ENCODE assay signal across 23 cellular contexts in genomic region chr3:169534439-169534838, GRCh38.
"Had no signal": no experiment of that assay in that cellular context is flagged by ENCODE, and none has a peak within 500 bp of the region (broad histone marks: within the 10 kb centered on the region; RNA-seq: fewer than 3 reads in every experiment).

No MANE protein-coding gene starts in this region.

- H3K36me3 Mint-ChIP-seq: immature natural killer cell; memory B cell; natural killer cell; stimulated activated effector memory CD8-positive, alpha-beta T cell treated with anti-CD3 and anti-CD28 coated beads, Interleukin-12 subunit alpha, Interleukin-12 subunit beta, amount 100 ng/mL, for 72 hours had no signal

- H3K27ac Mint-ChIP-seq: endodermal cell; immature natural killer cell; memory B cell; natural killer cell; stimulated activated effector memory CD8-positive, alpha-beta T cell treated with anti-CD3 and anti-CD28 coated beads, Interleukin-12 subunit alpha, Interleukin-12 subunit beta, amount 100 ng/mL, for 72 hours had no signal

- H3K4me3 ChIP-seq: dorsolateral prefrontal cortex, lung, ovary, sigmoid colon, stomach, thyroid gland, vagina had no signal

- H3K4me1 ChIP-seq: sigmoid colon, vagina had no signal

- H3K36me3 ChIP-seq: ovary, sigmoid colon, stomach, thyroid gland, vagina had no signal

- H3K27ac ChIP-seq: dorsolateral prefrontal cortex, ovary, sigmoid colon, stomach, thyroid gland, vagina had no signal

- H3K4me3 Mint-ChIP-seq: endodermal cell; immature natural killer cell; memory B cell; natural killer cell; stimulated activated effector memory CD8-positive, alpha-beta T cell treated with anti-CD3 and anti-CD28 coated beads, Interleukin-12 subunit alpha, Interleukin-12 subunit beta, amount 100 ng/mL, for 72 hours had no signal

- H3K9me3 Mint-ChIP-seq: endodermal cell; memory B cell; natural killer cell; stimulated activated effector memory CD8-positive, alpha-beta T cell treated with anti-CD3 and anti-CD28 coated beads, Interleukin-12 subunit alpha, Interleukin-12 subunit beta, amount 100 ng/mL, for 72 hours had no signal

- H3K4me1 Mint-ChIP-seq: immature natural killer cell; memory B cell; natural killer cell; stimulated activated effector memory CD8-positive, alpha-beta T cell treated with anti-CD3 and anti-CD28 coated beads, Interleukin-12 subunit alpha, Interleukin-12 subunit beta, amount 100 ng/mL, for 72 hours had no signal

- DNase-seq: dorsolateral prefrontal cortex; effector CD4-positive, alpha-beta T cell; endodermal cell; erythroblast; hypothalamus; immature natural killer cell; islet precursor cell; kidney glomerular epithelial cell; natural killer cell; occipital lobe; ovary; right cardiac atrium; sigmoid colon; stimulated activated CD4-positive, alpha-beta T cell treated with anti-CD3 and anti-CD28 coated beads, Interleukin-2, amount 100 ng/mL, for 24 hours; stimulated activated CD4-positive, alpha-beta T cell treated with anti-CD3 and anti-CD28 coated beads, Interleukin-4, amount 100 ng/mL, for 24 hours; stimulated activated naive CD4-positive, alpha-beta T cell treated with Interleukin-2 at 50 U/mL for 16 hours; stomach; thyroid gland; trophoblast cell had no signal

- ATAC-seq: natural killer cell; right cardiac atrium; stimulated activated effector memory CD8-positive, alpha-beta T cell treated with anti-CD3 and anti-CD28 coated beads, Interleukin-12 subunit alpha, Interleukin-12 subunit beta, amount 100 ng/mL, for 72 hours had no signal

- H3K27me3 ChIP-seq: ovary, sigmoid colon, stomach, thyroid gland, vagina had no signal

- H3K9me3 ChIP-seq: ovary, sigmoid colon, stomach, thyroid gland, vagina had no signal
